13 cellular contexts compared by ENCODE assay signal in the genomic region with DNA sequence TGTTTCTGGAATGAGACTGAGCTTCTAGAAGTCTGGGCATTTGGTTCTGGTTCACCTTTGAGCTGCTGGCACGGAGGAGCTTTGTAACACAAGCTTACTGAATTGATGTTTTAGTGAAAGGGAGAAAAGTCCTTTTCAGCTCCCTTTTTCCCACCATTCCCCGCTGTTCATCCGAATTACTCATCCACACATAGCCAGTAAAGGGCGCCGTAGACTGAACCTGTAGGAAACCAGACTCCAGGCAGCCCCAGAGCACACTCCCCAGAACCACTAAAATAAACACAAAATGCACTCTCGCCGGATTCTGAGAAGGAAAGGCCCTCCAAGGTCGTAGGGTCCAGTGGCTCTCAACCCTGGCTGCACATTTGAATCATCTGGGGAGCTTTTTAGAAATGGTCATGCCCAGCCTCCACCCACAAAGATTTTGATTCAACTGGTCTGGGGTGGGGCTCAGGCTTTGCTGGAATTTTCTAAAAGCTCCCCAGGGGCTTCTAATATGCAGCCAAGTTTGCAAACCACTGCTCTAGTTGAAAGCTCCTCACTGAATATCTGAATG. TPM values are rescaled to one million over a fixed set of nuclear protein-coding genes. Genes with fewer than 3 reads are reported as not detected.
DNase-seq lines count a peak whose midpoint lies in the region; ATAC-seq and TF ChIP-seq lines count a peak whose summit lies in the region.
"Had no signal": no experiment of that assay in that cellular context is flagged by ENCODE, and none has a peak within 500 bp of the region (broad histone marks: within the 10 kb centered on the region; RNA-seq: fewer than 3 reads in every experiment).

No MANE protein-coding gene starts in this region.

- peak overlapping the region; percentile 2 to 29 (median 20) for H3K4me3 Mint-ChIP-seq in nephron
- no peak overlapping the region for H3K4me3 Mint-ChIP-seq in activated T-cell treated with anti-CD3 and anti-CD28 coated beads, Interleukin-2, amount 50 U/mL, for 24 hours
- H3K4me3 Mint-ChIP-seq: B cell had no signal

- ATAC-seq in GM19023 (IDR thresholded peaks at IDR 0.05; ENCODE audit: unreplicated experiment): no peak
- ATAC-seq: Panc1 had no signal

- peaks cover 38% of the 10 kb centered on the region for H3K4me1 ChIP-seq in SJCRH30

- TF ChIP-seq CTCF in AG04450 (IDR thresholded peaks at IDR 0.05; ENCODE audit: low read depth, low read length) (0 out of 2 replicates have a peak, but pooled peaks have one; percentile 13), fibroblast of the aortic adventitia (IDR thresholded peaks at IDR 0.05; ENCODE audit: insufficient read depth, low read length) (no peak), nephron (IDR thresholded peaks at IDR 0.05; ENCODE audit: unreplicated experiment in 3 of 3) (no peak)

- POLR2A ChIA-PET in AG04450 (lab: Yijun Ruan, JAX): interaction anchor here (0.9 to 2.1 kb wide), 3 partner anchors 53 to 115 kb away, joined by 3 to 7 read pairs (median 6); no protein-coding TSS in a partner anchor

- H3K27ac ChIP-seq in AG04450 (ENCODE audit: low read depth, low read length) (peak overlapping the region; percentile 52), SJCRH30 (peak overlapping the region; percentile 21; the same call in 1 of the 2 replicates)
- H3K27ac ChIP-seq: prostate gland had no signal

- no peaks in the 10 kb centered on the region for H3K9me3 Mint-ChIP-seq in nephron
- H3K9me3 Mint-ChIP-seq in activated T-cell treated with anti-CD3 and anti-CD28 coated beads, Interleukin-2, amount 50 U/mL, for 24 hours: no peaks in the 10 kb centered on the region

- CTCF ChIA-PET in AG04450 (lab: Charles Lee): interaction anchor here (0.9 to 2.7 kb wide), 5 partner anchors 11 to 123 kb away, joined by 3 to 15 read pairs (median 4); no protein-coding TSS in a partner anchor

- H3K4me1 Mint-ChIP-seq in nephron: peaks cover 75% of the 10 kb centered on the region
- no peaks in the 10 kb centered on the region for H3K4me1 Mint-ChIP-seq in activated T-cell treated with anti-CD3 and anti-CD28 coated beads, Interleukin-2, amount 50 U/mL, for 24 hours (ENCODE audit: low read depth)
- H3K4me1 Mint-ChIP-seq: B cell had no signal

- no peaks in the 10 kb centered on the region for H3K27me3 Mint-ChIP-seq in nephron (ENCODE audit: low read depth)
- H3K27me3 Mint-ChIP-seq in activated T-cell treated with anti-CD3 and anti-CD28 coated beads, Interleukin-2, amount 50 U/mL, for 24 hours: peaks cover 2% of the 10 kb centered on the region

- peak; percentile 39 for DNase-seq in AG04450 (ENCODE audit: low read depth, low spot score)
- peak; percentile 52 to 70 for DNase-seq in SJCRH30
- peak; percentile 78 for DNase-seq in fibroblast of the aortic adventitia (ENCODE audit: low read depth)
- no peak for DNase-seq in foreskin melanocyte
- DNase-seq in activated T-cell treated with anti-CD3 and anti-CD28 coated beads, Interleukin-2, amount 50 U/mL, for 24 hours: no peak
- no peak for DNase-seq in 8988T
- DNase-seq: erythroblast, NCI-H345 had no signal

- H3K9me3 ChIP-seq in AG04450 (ENCODE audit: control insufficient read depth, insufficient read depth, low read length): no peaks in the 10 kb centered on the region
- no peaks in the 10 kb centered on the region for H3K9me3 ChIP-seq in SJCRH30 (replicated peaks)
- H3K9me3 ChIP-seq: prostate gland had no signal

- H3K27ac Mint-ChIP-seq in nephron: peak overlapping the region; percentile 80 to 86 (median 80)
- H3K27ac Mint-ChIP-seq in activated T-cell treated with anti-CD3 and anti-CD28 coated beads, Interleukin-2, amount 50 U/mL, for 24 hours: no peak overlapping the region
- H3K27ac Mint-ChIP-seq: B cell had no signal

- no peaks in the 10 kb centered on the region for H3K27me3 ChIP-seq in AG04450 (ENCODE audit: control insufficient read depth, insufficient read depth, low read length)
- H3K27me3 ChIP-seq in SJCRH30: no peaks in the 10 kb centered on the region

- H3K36me3 ChIP-seq in SJCRH30: peaks cover 5% of the 10 kb centered on the region; the same call in 1 of the 2 replicates
- H3K36me3 ChIP-seq: prostate gland had no signal

- 0 out of 2 replicates have a peak overlapping the region, but pooled peaks have one; percentile 7 for H3K4me3 ChIP-seq in AG04450 (ENCODE audit: low read depth, low read length)
- no peak overlapping the region for H3K4me3 ChIP-seq in SJCRH30
- H3K4me3 ChIP-seq in fibroblast of the aortic adventitia (ENCODE audit: low read depth, low read length): peak overlapping the region; percentile 22
- H3K4me3 ChIP-seq: prostate gland had no signal

- peaks cover 8% of the 10 kb centered on the region for H3K36me3 Mint-ChIP-seq in nephron (ENCODE audit: low read depth)
- H3K36me3 Mint-ChIP-seq in activated T-cell treated with anti-CD3 and anti-CD28 coated beads, Interleukin-2, amount 50 U/mL, for 24 hours (ENCODE audit: low read depth): no peaks in the 10 kb centered on the region

RNA-seq across cellular contexts. Expression of a gene that starts 29.6 kb away (rescaled TPM):
- polyA plus RNA-seq in AG04450 (2011; rRNA removed): 2.7 and 3.5 TPM in 2 replicates
- polyA minus RNA-seq in AG04450 (2011; rRNA and poly(A)+ RNA removed): 5.6 and 6.8 TPM in 2 replicates
- total RNA-seq in SJCRH30 (2014; rRNA removed; shearing (Covaris generic)): 8.5 and 9.2 TPM in 2 replicates
- 3.5 and 3.7 TPM in 2 replicates for total RNA-seq in fibroblast of the aortic adventitia (ENCODE audit: low replicate concordance)

Comparison
In these comparisons a context has a peak if more than half of its experiments do, and no peak if none do; other contexts are left out.
1. DNase-seq: peak in AG04450 (single experiment), SJCRH30 (2 of 2) and fibroblast of the aortic adventitia (single experiment); none in foreskin melanocyte (single experiment), activated T-cell treated with anti-CD3 and anti-CD28 coated beads, Interleukin-2, amount 50 U/mL, for 24 hours (single experiment) and 8988T (single experiment).